ENCODE assay signal across 27 cellular contexts in genomic region chr1:152879559-152880198, GRCh38. TPM values are rescaled to one million over a fixed set of nuclear protein-coding genes. Genes with fewer than 3 reads are reported as not detected.
DNase-seq lines count a peak whose midpoint lies in the region; ATAC-seq, FAIRE-seq and TF ChIP-seq lines count a peak whose summit lies in the region.
"Had no signal": no experiment of that assay in that cellular context is flagged by ENCODE, and none has a peak within 500 bp of the region (broad histone marks: within the 10 kb centered on the region; RNA-seq: fewer than 3 reads in every experiment).

No MANE protein-coding gene starts in this region.

- DNase-seq in GM12892 (ENCODE audit: insufficient read length) (no peak), GM12878 (ENCODE audit: low read depth, low spot score) (no peak), foreskin keratinocyte (no peak), T-helper 1 cell (no peak)
- DNase-seq: 8988T, ACHN, BE2C, Calu3, DMS153, DND-41, HFFc6, MM.1S, NCI-H1694, NCI-H2029 treated with DMSO at 0.1 percent for 48 hours, NCI-H226, NCI-H510A, NCI-H69, SIG-M5 had no signal

- no peak for TF ChIP-seq EP300 in GM12878 (IDR thresholded peaks at IDR 0.05; ENCODE audit: borderline replicate concordance in 1 of 2, control insufficient read depth in 1 of 2, low read depth in 2 of 2, low read length in 2 of 2)

- peak overlapping the region; percentile 60 for H3K4me2 ChIP-seq in GM12878 (ENCODE audit: control insufficient read depth, insufficient read depth)
- H3K4me2 ChIP-seq: GM23338, KMS-11 had no signal

- peak overlapping the region; percentile 57 for H3K27ac ChIP-seq in GM12878 (ENCODE audit: control insufficient read depth, insufficient read depth)
- H3K27ac ChIP-seq in foreskin keratinocyte, result peak overlapping the region; percentile 32
- peak overlapping the region in 12 of 21 experiments; percentile 28 to 71 (median 61) for H3K27ac ChIP-seq in skin epidermis
- H3K27ac ChIP-seq: KMS-11, SK-N-MC had no signal

- no peak for TF ChIP-seq RAD21 in GM12878 (IDR thresholded peaks at IDR 0.05; ENCODE audit: insufficient read depth, low read depth, low read length)

- SMC1A ChIA-PET in GM12878 (lab: Charles Lee; ENCODE audit: uncharacterized antibody, unreplicated experiment), result interaction anchor here (0.7 to 2.0 kb wide), 4 partner anchors 11 to 313 kb away, joined by 3 to 6 read pairs (median 4); no protein-coding TSS in a partner anchor

- CTCF ChIA-PET in GM12878 (lab: Yijun Ruan, JAX), result interaction anchor here (1.5 to 4.3 kb wide), 7 partner anchors 9 to 313 kb away, joined by 3 to 38 read pairs (median 18); no protein-coding TSS in a partner anchor

- H3K79me2 ChIP-seq in GM12878 (ENCODE audit: control insufficient read depth, insufficient read depth, low read length), result no peaks in the 10 kb centered on the region

- intact Hi-C loops in GM12878 (cut with micrococcal nuclease; ENCODE audit: unreplicated experiment), result loop anchor here (10.0 kb wide), 1 partner anchor 155 kb away; the partner anchor contains the start of gene SPRR1B

- H3K9me3 ChIP-seq in GM12878 (replicated peaks; ENCODE audit: control insufficient read depth, insufficient read depth, low read length), result no peaks in the 10 kb centered on the region
- H3K9me3 ChIP-seq: BE2C, HAP-1 had no signal

- POLR2A ChIA-PET in GM12878 (lab: Charles Lee), result interaction anchor here (0.5 kb wide), 3 partner anchors 32 to 772 kb away, joined by 3 to 7 read pairs (median 5); no protein-coding TSS in a partner anchor

- FAIRE-seq in GM12892 (lab: Jason Lieb, UNC), result peak; percentile 36
- FAIRE-seq in GM12878 (lab: Jason Lieb, UNC), result no peak

- no peaks in the 10 kb centered on the region for H3K36me3 ChIP-seq in GM12878 (ENCODE audit: control insufficient read depth in 2 of 2, insufficient read depth in 2 of 2, low read length in 1 of 2)
- H3K36me3 ChIP-seq: BE2C, HAP-1 had no signal

- no peak for TF ChIP-seq CTCF in GM12878 (IDR thresholded peaks at IDR 0.05 in 2 of 3, conservative IDR thresholded peaks at IDR 0.05 in 1 of 3; ENCODE audit: control insufficient read depth in 2 of 3, extremely low read depth in 1 of 3, insufficient read depth in 1 of 3, low read depth in 3 of 3, low read length in 3 of 3)
- TF ChIP-seq CTCF in foreskin keratinocyte (conservative IDR thresholded peaks at IDR 0.05), result no peak

- no TSS peak for BruUV-seq in GM12878 (replicated peaks; lab: Mats Ljungman, UMichigan)

- H3K4me3 ChIP-seq in GM12878 (no peak overlapping the region), skin epidermis (no peak overlapping the region)
- H3K4me3 ChIP-seq: GM23338, HAP-1, SK-N-MC had no signal

- H3K27me3 ChIP-seq in GM12878 (replicated peaks in 1 of 2; ENCODE audit: control insufficient read depth in 2 of 2, insufficient read depth in 2 of 2, low read length in 1 of 2) (no peaks in the 10 kb centered on the region), foreskin keratinocyte (no peaks in the 10 kb centered on the region)
- H3K27me3 ChIP-seq: BE2C had no signal

- H4K20me1 ChIP-seq in GM12878 (ENCODE audit: control insufficient read depth, insufficient read depth), result no peaks in the 10 kb centered on the region

- RAD21 ChIA-PET in GM12878 (lab: Charles Lee; ENCODE audit: unreplicated experiment), result interaction anchor here (0.8 to 2.4 kb wide), 5 partner anchors 29 to 313 kb away, joined by 3 to 12 read pairs (median 3); partner anchors contain the start of gene IVL

- H3K4me1 ChIP-seq in GM12878 (ENCODE audit: control insufficient read depth, insufficient read depth, low read length) (peaks cover 37% of the 10 kb centered on the region), foreskin keratinocyte (peaks cover 23% of the 10 kb centered on the region)
- H3K4me1 ChIP-seq: BE2C, HAP-1 had no signal

- no peak for ATAC-seq in GM12878
- no peak for ATAC-seq in foreskin keratinocyte
- ATAC-seq in HG02884 (IDR thresholded peaks at IDR 0.05; ENCODE audit: unreplicated experiment), result no peak
- ATAC-seq in HG02610 (IDR thresholded peaks at IDR 0.05; ENCODE audit: unreplicated experiment), result no peak
- ATAC-seq: GM23338 had no signal

- peak overlapping the region; percentile 74 for H2AFZ ChIP-seq in GM12878 (ENCODE audit: control insufficient read depth, low read depth, low read length)
- H2AFZ ChIP-seq: GM23338 had no signal

- in situ Hi-C loops in GM12878 (cut with MboI), result loop anchor here (10.0 kb wide), 1 partner anchor 315 kb away; no protein-coding TSS in a partner anchor

- TF ChIP-seq POLR2A in GM12892 (IDR thresholded peaks at IDR 0.05; ENCODE audit: low read depth, low read length) (no peak), GM12878 (IDR thresholded peaks at IDR 0.05; ENCODE audit: low read depth, low read length) (no peak)

- no peak overlapping the region for H3K9ac ChIP-seq in GM12878 (ENCODE audit: control insufficient read depth, insufficient read depth, low read length)
- H3K9ac ChIP-seq: KMS-11 had no signal

RNA-seq across cellular contexts. Expression of gene SMCP, which starts 1.6 kb away (rescaled TPM):
- polyA plus RNA-seq in GM12892 (2012; ENCODE audit: missing spikeins), result not detected
- total RNA-seq in GM12878 (2013; cell fraction: nucleolus; rRNA removed), result not detected in 2 replicates
- total RNA-seq in GM12878 (2014; rRNA removed) (not detected in 2 replicates), GM12878 (2014; rRNA removed; fragmentation: Illumina TruSeq; extraction: Trizol) (0.46 TPM in 1 of 2 replicates, not detected in the other), GM12878 (2021) (not detected in 2 replicates), foreskin keratinocyte (not detected in 2 replicates)
- not detected for polyA plus RNA-seq in GM12878 (2011; ENCODE audit: low read depth)
- polyA plus RNA-seq in GM12878 (2011; rRNA removed) (not detected in 2 replicates), GM12878 (2014; fragmentation: Illumina TruSeq; extraction: Trizol) (0.16 TPM in 1 of 2 replicates, not detected in the other), GM12878 (2014; fragmentation: Nextera tagmentation; extraction: Ambion mirVana) (under 1 TPM; 0.27 to 0.69 TPM), GM12878 (2014; rRNA removed) (0.11 TPM in 1 of 2 replicates, not detected in the other), GM12878 (2016; fragmentation: Nextera tagmentation; extraction: Ambion mirVana) (not detected), foreskin keratinocyte (not detected in 2 replicates)
- not detected in 2 replicates for polyA plus RNA-seq in GM12878 (2011; cell fraction: cytosol; rRNA removed)
- polyA plus RNA-seq in GM12878 (2011; cell fraction: nucleus; rRNA removed), result not detected in 2 replicates
- not detected in 2 replicates for polyA plus RNA-seq in GM12878 (2012)
- not detected in 2 replicates for polyA minus RNA-seq in GM12878 (2011; rRNA and poly(A)+ RNA removed)
- polyA minus RNA-seq in GM12878 (2011; cell fraction: cytosol; rRNA and poly(A)+ RNA removed), result not detected in 2 replicates
- polyA minus RNA-seq in GM12878 (2011; cell fraction: nucleus; rRNA and poly(A)+ RNA removed), result not detected in 2 replicates
- total RNA-seq: Calu3, GM23338, HFFc6 had no signal
- polyA plus RNA-seq: CD14-positive monocyte, GM23338, IgD-negative memory B cell had no signal

RNA-seq across cellular contexts. Expression of gene LCE7A, which starts 19.9 kb away (rescaled TPM):
- polyA plus RNA-seq in GM12892 (2012; ENCODE audit: missing spikeins), result not detected
- total RNA-seq in GM12878 (2013; cell fraction: nucleolus; rRNA removed), result not detected in 2 replicates
- total RNA-seq in GM12878 (2014; rRNA removed), result not detected in 2 replicates
- total RNA-seq in GM12878 (2014; rRNA removed; fragmentation: Illumina TruSeq; extraction: Trizol), result not detected in 2 replicates
- total RNA-seq in GM12878 (2021), result not detected in 2 replicates
- polyA plus RNA-seq in GM12878 (2011; ENCODE audit: low read depth), result not detected
- polyA plus RNA-seq in GM12878 (2011; rRNA removed), result not detected in 2 replicates
- polyA plus RNA-seq in GM12878 (2011; cell fraction: cytosol; rRNA removed), result not detected in 2 replicates
- polyA plus RNA-seq in GM12878 (2011; cell fraction: nucleus; rRNA removed), result not detected in 2 replicates
- not detected in 2 replicates for polyA plus RNA-seq in GM12878 (2012)
- not detected in 2 replicates for polyA plus RNA-seq in GM12878 (2014; fragmentation: Illumina TruSeq; extraction: Trizol)
- polyA plus RNA-seq in GM12878 (2014; fragmentation: Nextera tagmentation; extraction: Ambion mirVana), result not detected
- polyA plus RNA-seq in GM12878 (2014; rRNA removed), result not detected in 2 replicates
- not detected for polyA plus RNA-seq in GM12878 (2016; fragmentation: Nextera tagmentation; extraction: Ambion mirVana)
- polyA minus RNA-seq in GM12878 (2011; rRNA and poly(A)+ RNA removed), result not detected in 2 replicates
- polyA minus RNA-seq in GM12878 (2011; cell fraction: cytosol; rRNA and poly(A)+ RNA removed), result not detected in 2 replicates
- not detected in 2 replicates for polyA minus RNA-seq in GM12878 (2011; cell fraction: nucleus; rRNA and poly(A)+ RNA removed)
- total RNA-seq in foreskin keratinocyte, result not detected in 2 replicates
- polyA plus RNA-seq in foreskin keratinocyte, result not detected in 2 replicates
- total RNA-seq: Calu3, GM23338, HFFc6 had no signal
- polyA plus RNA-seq: CD14-positive monocyte, GM23338, IgD-negative memory B cell had no signal

RNA-seq across cellular contexts. Expression of gene IVL, which starts 28.7 kb away (rescaled TPM):
- 4.3 TPM for polyA plus RNA-seq in GM12892 (2012; ENCODE audit: missing spikeins)
- total RNA-seq in GM12878 (2013; cell fraction: nucleolus; rRNA removed), result 0.17 and 0.22 TPM in 2 replicates
- total RNA-seq in GM12878 (2014; rRNA removed) (19.5 and 20.5 TPM in 2 replicates), GM12878 (2014; rRNA removed; fragmentation: Illumina TruSeq; extraction: Trizol) (10.7 and 11.4 TPM in 2 replicates), GM12878 (2021) (12.1 and 12.2 TPM in 2 replicates), foreskin keratinocyte (1.5 and 2.1 TPM in 2 replicates)
- polyA plus RNA-seq in GM12878 (2011; ENCODE audit: low read depth), result 0.85 TPM
- polyA plus RNA-seq in GM12878 (2011; rRNA removed) (1.6 and 2.1 TPM in 2 replicates), GM12878 (2014; fragmentation: Illumina TruSeq; extraction: Trizol) (8.4 and 14.8 TPM in 2 replicates), GM12878 (2014; fragmentation: Nextera tagmentation; extraction: Ambion mirVana) (1 to 10 TPM; 1.4 to 2.9 TPM), GM12878 (2014; rRNA removed) (20.3 and 22.2 TPM in 2 replicates), GM12878 (2016; fragmentation: Nextera tagmentation; extraction: Ambion mirVana) (10 to 100 TPM; 17.0 to 17.6 TPM), foreskin keratinocyte (1.5 and 2.6 TPM in 2 replicates)
- 1.7 and 2.5 TPM in 2 replicates for polyA plus RNA-seq in GM12878 (2011; cell fraction: cytosol; rRNA removed)
- 0.51 and 0.76 TPM in 2 replicates for polyA plus RNA-seq in GM12878 (2011; cell fraction: nucleus; rRNA removed)
- 1.9 and 2.8 TPM in 2 replicates for polyA plus RNA-seq in GM12878 (2012)
- polyA minus RNA-seq in GM12878 (2011; rRNA and poly(A)+ RNA removed), result 0.88 and 1.4 TPM in 2 replicates
- polyA minus RNA-seq in GM12878 (2011; cell fraction: cytosol; rRNA and poly(A)+ RNA removed), result 0.52 TPM in 1 of 2 replicates, not detected in the other
- polyA minus RNA-seq in GM12878 (2011; cell fraction: nucleus; rRNA and poly(A)+ RNA removed), result 0.24 and 0.29 TPM in 2 replicates
- total RNA-seq: GM23338, HFFc6 had no signal
- polyA plus RNA-seq: CD14-positive monocyte, GM23338, IgD-negative memory B cell had no signal

RNA-seq across cellular contexts. Expression of gene LCE6A, which starts 37.0 kb away (rescaled TPM):
- not detected for polyA plus RNA-seq in GM12892 (2012; ENCODE audit: missing spikeins)
- not detected in 2 replicates for total RNA-seq in GM12878 (2013; cell fraction: nucleolus; rRNA removed)
- total RNA-seq in GM12878 (2014; rRNA removed) (0.45 TPM in 1 of 2 replicates, not detected in the other), GM12878 (2014; rRNA removed; fragmentation: Illumina TruSeq; extraction: Trizol) (not detected in 2 replicates), GM12878 (2021) (not detected in 2 replicates), foreskin keratinocyte (0.18 TPM in 1 of 2 replicates, not detected in the other)
- polyA plus RNA-seq in GM12878 (2011; ENCODE audit: low read depth), result not detected
- polyA plus RNA-seq in GM12878 (2011; rRNA removed) (not detected in 2 replicates), GM12878 (2014; fragmentation: Illumina TruSeq; extraction: Trizol) (not detected in 2 replicates), GM12878 (2014; fragmentation: Nextera tagmentation; extraction: Ambion mirVana) (not detected), GM12878 (2014; rRNA removed) (not detected in 2 replicates), GM12878 (2016; fragmentation: Nextera tagmentation; extraction: Ambion mirVana) (not detected), foreskin keratinocyte (0.23 and 0.39 TPM in 2 replicates)
- polyA plus RNA-seq in GM12878 (2011; cell fraction: cytosol; rRNA removed), result not detected in 2 replicates
- not detected in 2 replicates for polyA plus RNA-seq in GM12878 (2011; cell fraction: nucleus; rRNA removed)
- polyA plus RNA-seq in GM12878 (2012), result not detected in 2 replicates
- polyA minus RNA-seq in GM12878 (2011; rRNA and poly(A)+ RNA removed), result not detected in 2 replicates
- polyA minus RNA-seq in GM12878 (2011; cell fraction: cytosol; rRNA and poly(A)+ RNA removed), result not detected in 2 replicates
- polyA minus RNA-seq in GM12878 (2011; cell fraction: nucleus; rRNA and poly(A)+ RNA removed), result not detected in 2 replicates
- total RNA-seq: Calu3, GM23338, HFFc6 had no signal
- polyA plus RNA-seq: CD14-positive monocyte, GM23338, IgD-negative memory B cell had no signal

RNA-seq across cellular contexts. Expression of gene LCE1A, which starts 52.4 kb away (rescaled TPM):
- polyA plus RNA-seq in GM12892 (2012; ENCODE audit: missing spikeins), result not detected
- not detected in 2 replicates for total RNA-seq in GM12878 (2013; cell fraction: nucleolus; rRNA removed)
- total RNA-seq in GM12878 (2014; rRNA removed), result not detected in 2 replicates
- not detected in 2 replicates for total RNA-seq in GM12878 (2014; rRNA removed; fragmentation: Illumina TruSeq; extraction: Trizol)
- total RNA-seq in GM12878 (2021), result not detected in 2 replicates
- polyA plus RNA-seq in GM12878 (2011; ENCODE audit: low read depth), result not detected
- not detected in 2 replicates for polyA plus RNA-seq in GM12878 (2011; rRNA removed)
- not detected in 2 replicates for polyA plus RNA-seq in GM12878 (2011; cell fraction: cytosol; rRNA removed)
- not detected in 2 replicates for polyA plus RNA-seq in GM12878 (2011; cell fraction: nucleus; rRNA removed)
- polyA plus RNA-seq in GM12878 (2012), result not detected in 2 replicates
- not detected in 2 replicates for polyA plus RNA-seq in GM12878 (2014; fragmentation: Illumina TruSeq; extraction: Trizol)
- not detected for polyA plus RNA-seq in GM12878 (2014; fragmentation: Nextera tagmentation; extraction: Ambion mirVana)
- polyA plus RNA-seq in GM12878 (2014; rRNA removed), result not detected in 2 replicates
- not detected for polyA plus RNA-seq in GM12878 (2016; fragmentation: Nextera tagmentation; extraction: Ambion mirVana)
- polyA minus RNA-seq in GM12878 (2011; rRNA and poly(A)+ RNA removed), result not detected in 2 replicates
- not detected in 2 replicates for polyA minus RNA-seq in GM12878 (2011; cell fraction: cytosol; rRNA and poly(A)+ RNA removed)
- not detected in 2 replicates for polyA minus RNA-seq in GM12878 (2011; cell fraction: nucleus; rRNA and poly(A)+ RNA removed)
- total RNA-seq in foreskin keratinocyte, result 0.44 TPM in 1 of 2 replicates, not detected in the other
- polyA plus RNA-seq in foreskin keratinocyte, result 0.26 and 0.53 TPM in 2 replicates
- total RNA-seq: Calu3, GM23338, HFFc6 had no signal
- polyA plus RNA-seq: CD14-positive monocyte, GM23338, IgD-negative memory B cell had no signal
